8 cellular contexts compared by ENCODE assay signal in genomic region chr17:38868968-38869646, GRCh38. TPM values are rescaled to one million over a fixed set of nuclear protein-coding genes. Genes with fewer than 3 reads are reported as not detected.
DNase-seq lines count a peak whose midpoint lies in the region; ATAC-seq, FAIRE-seq and TF ChIP-seq lines count a peak whose summit lies in the region.

No MANE protein-coding gene starts in this region.

- peaks cover 42% of the 10 kb centered on the region for H3K79me2 ChIP-seq in astrocyte (ENCODE audit: insufficient read depth, low read length)

- DNase-seq in GM13976 (ENCODE audit: low spot score) = peak; percentile 81
- DNase-seq in NCI-H1694 treated with DMSO at 0.1 percent for 48 hours (lab: John Stamatoyannopoulos, UW) = peak; percentile 83
- DNase-seq in T-helper 22 cell (ENCODE audit: low read depth) = peak; percentile 69
- DNase-seq in astrocyte (ENCODE audit: low read depth) = peak; percentile 76
- DNase-seq in hepatic stellate cell (ENCODE audit: low spot score) = peak; percentile 83
- DNase-seq in retina = peak; percentile 97
- DNase-seq in HPDE6-E6E7 (ENCODE audit: extremely low spot score) = no peak

- peaks cover 4% of the 10 kb centered on the region for H3K36me3 ChIP-seq in astrocyte (ENCODE audit: insufficient read depth, low read length)

- no peaks in the 10 kb centered on the region for H3K27me3 ChIP-seq in astrocyte (ENCODE audit: insufficient read depth, low read length)

- peaks cover 35% of the 10 kb centered on the region for H4K20me1 ChIP-seq in astrocyte (ENCODE audit: insufficient read depth, low read length)

- peak overlapping the region; percentile 93 for H3K4me3 Mint-ChIP-seq in astrocyte (ENCODE audit: unreplicated experiment)

- no peaks in the 10 kb centered on the region for H3K9me3 ChIP-seq in astrocyte (ENCODE audit: insufficient read depth, low read depth, low read length)

- peaks cover 9% of the 10 kb centered on the region for H3K36me3 Mint-ChIP-seq in astrocyte (ENCODE audit: low read depth, unreplicated experiment)

- H3K9ac ChIP-seq in astrocyte (ENCODE audit: low read length) = peak overlapping the region; percentile 95

- no peak for FAIRE-seq in astrocyte (lab: Jason Lieb, UNC)

- TF ChIP-seq CTCF in GM13976 (IDR thresholded peaks at IDR 0.05; ENCODE audit: borderline replicate concordance, control extremely low read depth, extremely low read depth, insufficient read depth, missing control alignments) (peak; percentile 48), astrocyte (IDR thresholded peaks at IDR 0.05; ENCODE audit: insufficient read depth, low read depth, low read length) (peak; percentile 23)

- H2AFZ ChIP-seq in astrocyte (ENCODE audit: low read depth, low read length) = peak overlapping the region; percentile 70

- H3K27me3 Mint-ChIP-seq in astrocyte (ENCODE audit: low read depth, unreplicated experiment) = no peaks in the 10 kb centered on the region

- peaks cover 18% of the 10 kb centered on the region for H3K4me1 Mint-ChIP-seq in astrocyte (ENCODE audit: low read depth, unreplicated experiment)

- peaks cover 40% of the 10 kb centered on the region for H3K4me1 ChIP-seq in astrocyte (ENCODE audit: insufficient read depth, low read length)

- H3K9me3 Mint-ChIP-seq in astrocyte (ENCODE audit: unreplicated experiment) = no peaks in the 10 kb centered on the region

- in situ Hi-C loops in GM13976 (cut with MboI; ENCODE audit: low sequenced_read_pairs, unreplicated experiment) = no loop called here

- peak; percentile 32 for ATAC-seq in HG02852 (IDR thresholded peaks at IDR 0.05; ENCODE audit: unreplicated experiment)

- H3K27ac ChIP-seq in astrocyte (ENCODE audit: low read depth, low read length) = peak overlapping the region; percentile 79

- peak overlapping the region; percentile 87 for H3K4me2 ChIP-seq in astrocyte (ENCODE audit: low read length)

- peak overlapping the region; percentile 88 for H3K4me3 ChIP-seq in astrocyte (ENCODE audit: insufficient read depth, low read depth, low read length)

- peak overlapping the region; percentile 96 for H3K27ac Mint-ChIP-seq in astrocyte (ENCODE audit: unreplicated experiment)

RNA-seq across cellular contexts. Expression of gene LASP1, which starts 0.8 kb away (rescaled TPM):
- 395 and 421 TPM in 2 replicates for total RNA-seq in astrocyte

RNA-seq across cellular contexts. Expression of gene RPL23, which starts 15.6 kb away (rescaled TPM):
- 954 and 1,087 TPM in 2 replicates for total RNA-seq in astrocyte

RNA-seq across cellular contexts. Expression of gene CWC25, which starts 44.0 kb away (rescaled TPM):
- total RNA-seq in astrocyte = 12.4 and 13.7 TPM in 2 replicates
